ENCODE assay signal across 9 cellular contexts in genomic region chr10:119650062-119650461, GRCh38. TPM values are rescaled to one million over a fixed set of nuclear protein-coding genes. Genes with fewer than 3 reads are reported as not detected.
A peak's percentile ranks its signal among the peaks of the same experiment; 100 is the strongest.
DNase-seq lines count a peak whose midpoint lies in the region; ATAC-seq, FAIRE-seq and TF ChIP-seq lines count a peak whose summit lies in the region.
"Had no signal": no experiment of that assay in that cellular context is flagged by ENCODE, and none has a peak within 500 bp of the region (broad histone marks: within the 10 kb centered on the region; RNA-seq: fewer than 3 reads in every experiment).

No MANE protein-coding gene starts in this region.

- TF ChIP-seq POLR2A in GM12878 (IDR thresholded peaks at IDR 0.05; ENCODE audit: low read depth, low read length): no peak

- H3K4me2 ChIP-seq in GM12878 (ENCODE audit: control insufficient read depth, insufficient read depth): peak overlapping the region; percentile 91; the same call in 1 of the 2 replicates

- WGBS in GM12878 (ENCODE audit: insufficient coverage, insufficient replicate concordance, low lambda C conversion rate, missing lambda C conversion rate): 92% methylated on average over 1 of the region's 1 CpG

- no peaks in the 10 kb centered on the region for H4K20me1 ChIP-seq in GM12878 (ENCODE audit: control insufficient read depth, insufficient read depth)

- in situ Hi-C loops in GM12878 (cut with MboI): no loop called here

- intact Hi-C loops in Calu3 (cut with micrococcal nuclease; ENCODE audit: unreplicated experiment) (loop anchor here (5.0 kb wide), 1 partner anchor 43 kb away; no protein-coding TSS in a partner anchor), GM12878 (cut with micrococcal nuclease; ENCODE audit: unreplicated experiment) (loop anchor here (5.0 kb wide), 1 partner anchor 443 kb away; the partner anchor contains the start of gene GRK5)

- no peak overlapping the region for H3K9ac ChIP-seq in GM12878 (ENCODE audit: control insufficient read depth, insufficient read depth, low read length)

- SMC1A ChIA-PET in GM12878 (lab: Charles Lee; ENCODE audit: uncharacterized antibody, unreplicated experiment): interaction anchor here (1.0 to 1.6 kb wide), 5 partner anchors 9 to 210 kb away, joined by 3 to 4 read pairs (median 3); no protein-coding TSS in a partner anchor

- H3K27ac ChIP-seq in KOPT-K1 (ENCODE audit: low read depth, low read length, poor library complexity, severe bottlenecking): peak overlapping the region; percentile 87
- H3K27ac ChIP-seq in GM12878 (ENCODE audit: control insufficient read depth, insufficient read depth): no peak overlapping the region

- no peak overlapping the region for H2AFZ ChIP-seq in GM12878 (ENCODE audit: control insufficient read depth, low read depth, low read length)

- no peak for ATAC-seq in GM12878

- no peaks in the 10 kb centered on the region for H3K36me3 ChIP-seq in KOPT-K1 (ENCODE audit: insufficient read depth, low read length)
- H3K36me3 ChIP-seq in GM12878 (ENCODE audit: control insufficient read depth in 2 of 2, insufficient read depth in 2 of 2, low read length in 1 of 2): no peaks in the 10 kb centered on the region

- H3K4me3 Mint-ChIP-seq in Calu3 (ENCODE audit: low read depth, unreplicated experiment): peak overlapping the region; percentile 76
- H3K4me3 Mint-ChIP-seq in osteocyte (ENCODE audit: unreplicated experiment): peak overlapping the region; percentile 93

- H3K27me3 Mint-ChIP-seq in Calu3 (ENCODE audit: unreplicated experiment) (no peaks in the 10 kb centered on the region), osteocyte (ENCODE audit: unreplicated experiment) (no peaks in the 10 kb centered on the region)

- RAD21 ChIA-PET in GM12878 (lab: Charles Lee; ENCODE audit: unreplicated experiment): interaction anchor here (1.1 kb wide), 1 partner anchor 161 kb away, joined by 3 read pairs; no protein-coding TSS in a partner anchor

- TF ChIP-seq CTCF in Calu3 (IDR thresholded peaks at IDR 0.05; ENCODE audit: unreplicated experiment) (no peak), GM12878 (IDR thresholded peaks at IDR 0.05 in 2 of 3, conservative IDR thresholded peaks at IDR 0.05 in 1 of 3; ENCODE audit: control insufficient read depth in 2 of 3, extremely low read depth in 1 of 3, insufficient read depth in 1 of 3, low read depth in 3 of 3, low read length in 3 of 3) (no peak), osteocyte (IDR thresholded peaks at IDR 0.05) (no peak)

- no peak for TF ChIP-seq RAD21 in GM12878 (IDR thresholded peaks at IDR 0.05; ENCODE audit: insufficient read depth, low read depth, low read length)

- FAIRE-seq in GM12878 (lab: Jason Lieb, UNC): no peak

- H3K27ac Mint-ChIP-seq in Calu3 (ENCODE audit: unreplicated experiment) (peak overlapping the region; percentile 64), osteocyte (ENCODE audit: unreplicated experiment) (no peak overlapping the region)

- H3K79me2 ChIP-seq in GM12878 (ENCODE audit: control insufficient read depth, insufficient read depth, low read length): no peaks in the 10 kb centered on the region

- peaks cover under 1% of the 10 kb centered on the region for H3K9me3 ChIP-seq in KOPT-K1 (ENCODE audit: insufficient read depth, low read length, poor library complexity, severe bottlenecking)
- H3K9me3 ChIP-seq in GM12878 (replicated peaks; ENCODE audit: control insufficient read depth, insufficient read depth, low read length): no peaks in the 10 kb centered on the region; the same call in 2 of the 3 replicates
- H3K9me3 ChIP-seq: mucosa of descending colon had no signal

- POLR2A ChIA-PET in GM12878 (lab: Charles Lee): interaction anchor here (1.4 to 1.6 kb wide), 2 partner anchors 52 to 76 kb away, joined by 3 to 4 read pairs; partner anchors contain the start of gene INPP5F

- DNase-seq in Calu3 (no peak), GM12878 (ENCODE audit: low read depth, low spot score) (no peak), osteocyte (ENCODE audit: extremely low spot score, unreplicated experiment) (no peak), NCI-H2107 (lab: John Stamatoyannopoulos, UW) (no peak), NCI-H226 (no peak)
- no peak for DNase-seq in stimulated activated CD4-positive, alpha-beta T cell treated with anti-CD3 and anti-CD28 coated beads, Interleukin-1b, Interleukin-23, amount 100 ng/mL, for 48 hours
- DNase-seq: mucosa of descending colon; stimulated activated CD4-positive, alpha-beta T cell treated with anti-CD3 and anti-CD28 coated beads, Interleukin-12 subunit alpha, Interleukin-12 subunit beta, amount 100 ng/mL, for 4 hours had no signal

- H3K4me1 ChIP-seq in GM12878 (ENCODE audit: control insufficient read depth, insufficient read depth, low read length): no peaks in the 10 kb centered on the region

- peak overlapping the region; percentile 90; the same call in 1 of the 2 replicates for H3K4me3 ChIP-seq in GM12878

- CTCF ChIA-PET in Calu3 (lab: Charles Lee) (interaction anchor here (0.6 kb wide), 1 partner anchor 10 kb away, joined by 3 read pairs; no protein-coding TSS in a partner anchor), GM12878 (lab: Yijun Ruan, JAX) (interaction anchor here (0.6 to 1.6 kb wide), 3 partner anchors 66 to 180 kb away, joined by 3 to 5 read pairs (median 3); no protein-coding TSS in a partner anchor)

- BruUV-seq in Calu3 (replicated peaks; lab: Mats Ljungman, UMichigan): no TSS peak
- no TSS peak for BruUV-seq in GM12878 (replicated peaks; lab: Mats Ljungman, UMichigan)

- H3K36me3 Mint-ChIP-seq in Calu3 (ENCODE audit: insufficient read depth, unreplicated experiment): peaks cover 35% of the 10 kb centered on the region
- peaks cover 4% of the 10 kb centered on the region for H3K36me3 Mint-ChIP-seq in osteocyte (ENCODE audit: unreplicated experiment)

- no peaks in the 10 kb centered on the region for H3K9me3 Mint-ChIP-seq in Calu3 (ENCODE audit: low read depth, unreplicated experiment)
- no peaks in the 10 kb centered on the region for H3K9me3 Mint-ChIP-seq in osteocyte (ENCODE audit: unreplicated experiment)

- peaks cover 15% of the 10 kb centered on the region for H3K4me1 Mint-ChIP-seq in Calu3 (ENCODE audit: low read depth, unreplicated experiment)
- H3K4me1 Mint-ChIP-seq in osteocyte (ENCODE audit: unreplicated experiment): peaks cover 32% of the 10 kb centered on the region

- no peak for TF ChIP-seq EP300 in GM12878 (IDR thresholded peaks at IDR 0.05; ENCODE audit: borderline replicate concordance in 1 of 2, control insufficient read depth in 1 of 2, low read depth in 2 of 2, low read length in 2 of 2)

- no peaks in the 10 kb centered on the region for H3K27me3 ChIP-seq in GM12878 (replicated peaks in 1 of 2; ENCODE audit: control insufficient read depth in 2 of 2, insufficient read depth in 2 of 2, low read length in 1 of 2)

TF ChIP-seq in GM12878, 131 proteins besides CTCF, POLR2A, EP300 and RAD21 (continues in another document):
- TF ChIP-seq ZNF207 (IDR thresholded peaks at IDR 0.05; ENCODE audit: borderline replicate concordance): no peak
- TF ChIP-seq USF1 (IDR thresholded peaks at IDR 0.05; ENCODE audit: borderline replicate concordance, extremely low read length, insufficient read depth, low read depth, low read length): no peak
- TF ChIP-seq SREBF1 (IDR thresholded peaks at IDR 0.05; ENCODE audit: low read length): no peak
- no peak for TF ChIP-seq CREM (IDR thresholded peaks at IDR 0.05; ENCODE audit: low read depth)
- no peak for TF ChIP-seq BACH1 (IDR thresholded peaks at IDR 0.05; ENCODE audit: borderline replicate concordance)

RNA-seq across cellular contexts. Expression of gene BAG3, which starts 1.1 kb away (rescaled TPM):
- total RNA-seq in Calu3 (2022) (29.6 and 35.2 TPM in 2 replicates), GM12878 (2014; rRNA removed) (3.3 and 4.1 TPM in 2 replicates), GM12878 (2014; rRNA removed; fragmentation: Illumina TruSeq; extraction: Trizol) (2.3 and 2.5 TPM in 2 replicates), GM12878 (2021) (11.1 and 11.4 TPM in 2 replicates), osteocyte (40.1 and 41.0 TPM in 2 replicates)
- total RNA-seq in GM12878 (2013; cell fraction: nucleolus; rRNA removed): 4.6 and 4.7 TPM in 2 replicates
- 1.6 TPM for polyA plus RNA-seq in GM12878 (2011; ENCODE audit: low read depth)
- polyA plus RNA-seq in GM12878 (2011; rRNA removed) (0.56 and 0.71 TPM in 2 replicates), GM12878 (2014; fragmentation: Illumina TruSeq; extraction: Trizol) (4.7 and 7.1 TPM in 2 replicates), GM12878 (2014; fragmentation: Nextera tagmentation; extraction: Ambion mirVana) (1 to 10 TPM; 1.8 to 2.7 TPM), GM12878 (2014; rRNA removed) (4.6 and 5.4 TPM in 2 replicates), GM12878 (2016; fragmentation: Nextera tagmentation; extraction: Ambion mirVana) (10 to 100 TPM; 13.9 to 14.1 TPM)
- 1.6 and 2.3 TPM in 2 replicates for polyA plus RNA-seq in GM12878 (2011; cell fraction: cytosol; rRNA removed)
- 2.7 and 4.6 TPM in 2 replicates for polyA plus RNA-seq in GM12878 (2011; cell fraction: nucleus; rRNA removed)
- polyA plus RNA-seq in GM12878 (2012): 2.3 and 2.7 TPM in 2 replicates
- 0.59 and 0.98 TPM in 2 replicates for polyA minus RNA-seq in GM12878 (2011; rRNA and poly(A)+ RNA removed)
- 2.5 and 2.7 TPM in 2 replicates for polyA minus RNA-seq in GM12878 (2011; cell fraction: cytosol; rRNA and poly(A)+ RNA removed)
- 1.7 and 2.4 TPM in 2 replicates for polyA minus RNA-seq in GM12878 (2011; cell fraction: nucleus; rRNA and poly(A)+ RNA removed)

RNA-seq across cellular contexts. Expression of gene TIAL1, which starts 53.3 kb away (rescaled TPM):
- total RNA-seq in Calu3 (2022) (82.6 and 91.6 TPM in 2 replicates), GM12878 (2014; rRNA removed) (34.6 and 45.9 TPM in 2 replicates), GM12878 (2014; rRNA removed; fragmentation: Illumina TruSeq; extraction: Trizol) (57.4 and 63.4 TPM in 2 replicates), GM12878 (2021) (132 and 143 TPM in 2 replicates), osteocyte (125 and 133 TPM in 2 replicates)
- total RNA-seq in GM12878 (2013; cell fraction: nucleolus; rRNA removed): 330 and 333 TPM in 2 replicates
- polyA plus RNA-seq in GM12878 (2011; ENCODE audit: low read depth): 105 TPM
- polyA plus RNA-seq in GM12878 (2011; rRNA removed) (159 and 241 TPM in 2 replicates), GM12878 (2014; fragmentation: Illumina TruSeq; extraction: Trizol) (133 and 163 TPM in 2 replicates), GM12878 (2014; fragmentation: Nextera tagmentation; extraction: Ambion mirVana) (10 to 100 TPM; 26.0 to 68.2 TPM), GM12878 (2014; rRNA removed) (87.8 and 91.7 TPM in 2 replicates), GM12878 (2016; fragmentation: Nextera tagmentation; extraction: Ambion mirVana) (10 to 100 TPM; 29.0 to 34.9 TPM)
- 49.4 and 62.0 TPM in 2 replicates for polyA plus RNA-seq in GM12878 (2011; cell fraction: cytosol; rRNA removed)
- polyA plus RNA-seq in GM12878 (2011; cell fraction: nucleus; rRNA removed): 303 and 378 TPM in 2 replicates
- 116 and 138 TPM in 2 replicates for polyA plus RNA-seq in GM12878 (2012)
- polyA minus RNA-seq in GM12878 (2011; rRNA and poly(A)+ RNA removed): 61.0 and 95.1 TPM in 2 replicates
- 36.2 and 36.9 TPM in 2 replicates for polyA minus RNA-seq in GM12878 (2011; cell fraction: cytosol; rRNA and poly(A)+ RNA removed)
- polyA minus RNA-seq in GM12878 (2011; cell fraction: nucleus; rRNA and poly(A)+ RNA removed): 58.6 and 76.9 TPM in 2 replicates
